ENCODE assay signal across 30 cellular contexts in the genomic region with DNA sequence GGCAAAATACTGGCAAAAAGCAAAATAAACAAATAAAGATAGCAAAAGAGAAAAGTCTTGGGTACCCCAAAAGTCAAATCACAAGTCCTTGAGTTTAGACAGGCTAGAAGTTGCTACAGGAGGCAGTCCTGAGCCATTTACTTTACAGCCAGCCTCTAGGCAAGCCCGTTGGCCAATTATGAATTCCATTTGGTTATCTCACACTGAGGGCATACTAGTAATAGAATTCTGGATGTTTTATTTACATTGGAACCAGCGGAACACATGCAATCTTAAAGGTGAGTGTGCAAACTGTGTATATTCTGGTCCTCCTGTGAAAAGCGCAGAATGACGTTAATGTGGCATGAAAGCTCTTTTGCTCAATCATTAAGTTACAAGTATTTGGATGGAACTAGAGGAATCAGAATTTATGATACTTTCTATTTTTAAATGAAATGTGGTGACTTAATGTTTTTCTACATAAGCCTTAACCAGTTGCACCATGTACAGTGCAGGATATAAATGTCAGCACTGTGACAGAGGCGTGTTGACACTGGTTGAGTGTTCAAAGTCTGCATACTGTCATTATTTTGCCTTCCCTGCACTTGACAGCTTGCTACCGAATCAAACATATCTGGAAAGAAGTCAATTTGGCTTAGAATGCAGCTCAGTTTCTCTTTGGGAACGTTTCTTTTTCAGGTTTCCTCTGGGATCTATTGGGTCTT. TPM values are rescaled to one million over a fixed set of nuclear protein-coding genes. Genes with fewer than 3 reads are reported as not detected.
DNase-seq lines count a peak whose midpoint lies in the region; ATAC-seq, FAIRE-seq and TF ChIP-seq lines count a peak whose summit lies in the region.
"Had no signal": no experiment of that assay in that cellular context is flagged by ENCODE, and none has a peak within 500 bp of the region (broad histone marks: within the 10 kb centered on the region; RNA-seq: fewer than 3 reads in every experiment).

No MANE protein-coding gene starts in this region.

- POLR2A ChIA-PET in PC-3 (lab: Charles Lee; ENCODE audit: unreplicated experiment): no interaction called here
- POLR2A ChIA-PET in activated CD8-positive, alpha-beta T cell treated with anti-CD3 and anti-CD28 coated beads for 36 hours (lab: Charles Lee): no interaction called here

- H3K4me2 ChIP-seq in PC-3 (ENCODE audit: low read length): no peak overlapping the region

- no peaks in the 10 kb centered on the region for H3K36me3 Mint-ChIP-seq in natural killer cell
- H3K36me3 Mint-ChIP-seq in activated CD8-positive, alpha-beta T cell treated with anti-CD3 and anti-CD28 coated beads for 36 hours (ENCODE audit: low read depth): no peaks in the 10 kb centered on the region
- H3K36me3 Mint-ChIP-seq: activated naive CD8-positive, alpha-beta T cell treated with anti-CD3 and anti-CD28 coated beads for 36 hours; CD4-positive, CD25-positive, alpha-beta regulatory T cell had no signal

- DNase-seq in H54 (ENCODE audit: insufficient read length, low spot score) (no peak), PC-3 (peak; percentile 34), fibroblast of peridontal ligament (ENCODE audit: extremely low read depth) (peak; percentile 65), natural killer cell (no peak), OCI-M1 (lab: John Stamatoyannopoulos, UW) (no peak)
- DNase-seq in stimulated activated CD4-positive, alpha-beta T cell treated with anti-CD3 and anti-CD28 coated beads, Interleukin-2, amount 100 ng/mL, for 48 hours: no peak
- no peak for DNase-seq in activated CD8-positive, alpha-beta T cell treated with anti-CD3 and anti-CD28 coated beads for 36 hours
- DNase-seq: activated B cell treated with CpG ODN at 0.5 μM for 24 hours; activated CD4-positive, alpha-beta T cell treated with anti-CD3 and anti-CD28 coated beads, Interleukin-2, amount 50 U/mL, for 48 hours; activated effector memory CD4-positive, alpha-beta T cell treated with Interleukin-2 at 50 U/mL for 16 hours; activated naive CD8-positive, alpha-beta T cell treated with anti-CD3 and anti-CD28 coated beads for 36 hours; CD4-positive, CD25-positive, alpha-beta regulatory T cell; dorsolateral prefrontal cortex; hypothalamus; KBM-7; left ventricle myocardium superior; NCI-H1436 treated with DMSO at 0.1 percent for 48 hours; NCI-H2171 treated with DMSO at 0.1 percent for 48 hours; NCI-H526 treated with DMSO at 0.1 percent for 48 hours; posterior cingulate gyrus; RPMI8226; T1000; transverse colon had no signal

- no peaks in the 10 kb centered on the region for H3K36me3 ChIP-seq in PC-3 (ENCODE audit: low read depth, low read length)
- H3K36me3 ChIP-seq in rectal smooth muscle tissue (ENCODE audit: control insufficient read depth, insufficient read depth, low read length): no peaks in the 10 kb centered on the region
- H3K36me3 ChIP-seq: gastroesophageal sphincter, transverse colon had no signal

- no peak overlapping the region for H3K27ac Mint-ChIP-seq in natural killer cell
- no peak overlapping the region for H3K27ac Mint-ChIP-seq in activated CD8-positive, alpha-beta T cell treated with anti-CD3 and anti-CD28 coated beads for 36 hours
- H3K27ac Mint-ChIP-seq: activated B cell treated with CpG ODN at 0.5 μM for 24 hours; activated naive CD8-positive, alpha-beta T cell treated with anti-CD3 and anti-CD28 coated beads for 36 hours; CD4-positive, CD25-positive, alpha-beta regulatory T cell had no signal

- no peaks in the 10 kb centered on the region for H3K9me2 ChIP-seq in PC-3 (replicated peaks; ENCODE audit: low read length)

- no peaks in the 10 kb centered on the region for H3F3A ChIP-seq in PC-3 (ENCODE audit: low read length, unreplicated experiment)

- H3K4me1 ChIP-seq in PC-3 (ENCODE audit: insufficient read depth, low read length) (peaks cover 5% of the 10 kb centered on the region; the same call in 1 of the 2 replicates), rectal smooth muscle tissue (ENCODE audit: control insufficient read depth, insufficient read depth, low read length) (peaks cover 40% of the 10 kb centered on the region)

- no peak overlapping the region for H2AFZ ChIP-seq in PC-3 (ENCODE audit: low read length)

- H3K27ac ChIP-seq in PC-3 (ENCODE audit: low read length): no peak overlapping the region
- H3K27ac ChIP-seq in rectal smooth muscle tissue (ENCODE audit: low read depth, low read length): peak overlapping the region; percentile 93
- H3K27ac ChIP-seq: epithelial cell of prostate had no signal

- H3K9me3 Mint-ChIP-seq in natural killer cell: no peaks in the 10 kb centered on the region
- H3K9me3 Mint-ChIP-seq in activated CD8-positive, alpha-beta T cell treated with anti-CD3 and anti-CD28 coated beads for 36 hours: no peaks in the 10 kb centered on the region
- H3K9me3 Mint-ChIP-seq: activated B cell treated with CpG ODN at 0.5 μM for 24 hours; activated naive CD8-positive, alpha-beta T cell treated with anti-CD3 and anti-CD28 coated beads for 36 hours; central memory CD8-positive, alpha-beta T cell had no signal

- peaks cover 59% of the 10 kb centered on the region for H3K27me3 ChIP-seq in PC-3 (ENCODE audit: low read length)
- H3K27me3 ChIP-seq in rectal smooth muscle tissue (ENCODE audit: control insufficient read depth, insufficient read depth, low read length): no peaks in the 10 kb centered on the region

- H4K20me1 ChIP-seq in PC-3 (ENCODE audit: low read length): no peaks in the 10 kb centered on the region

- H3K27me3 Mint-ChIP-seq in natural killer cell (ENCODE audit: low read depth in 2 of 2): peaks cover 35 to 69% of the 10 kb centered on the region in 2 donors
- H3K27me3 Mint-ChIP-seq in activated CD8-positive, alpha-beta T cell treated with anti-CD3 and anti-CD28 coated beads for 36 hours: peaks cover 53% of the 10 kb centered on the region

- H3K4me1 Mint-ChIP-seq in natural killer cell: no peaks in the 10 kb centered on the region
- peaks cover 3% of the 10 kb centered on the region for H3K4me1 Mint-ChIP-seq in activated CD8-positive, alpha-beta T cell treated with anti-CD3 and anti-CD28 coated beads for 36 hours (ENCODE audit: low read depth)

- BruUV-seq in PC-3 (replicated peaks; lab: Mats Ljungman, UMichigan): no TSS peak

- ATAC-seq in PC-3 (no peak), natural killer cell (no peak)
- no peak for ATAC-seq in activated CD8-positive, alpha-beta T cell treated with anti-CD3 and anti-CD28 coated beads for 36 hours
- ATAC-seq: gastroesophageal sphincter, left ventricle myocardium superior had no signal

- H3K4me3 Mint-ChIP-seq in natural killer cell: no peak overlapping the region
- no peak overlapping the region for H3K4me3 Mint-ChIP-seq in activated CD8-positive, alpha-beta T cell treated with anti-CD3 and anti-CD28 coated beads for 36 hours
- H3K4me3 Mint-ChIP-seq: activated B cell treated with CpG ODN at 0.5 μM for 24 hours; activated naive CD8-positive, alpha-beta T cell treated with anti-CD3 and anti-CD28 coated beads for 36 hours; CD4-positive, CD25-positive, alpha-beta regulatory T cell; central memory CD8-positive, alpha-beta T cell had no signal

- TF ChIP-seq POLR2A in H54 (IDR thresholded peaks at IDR 0.05; ENCODE audit: low read depth, low read length): no peak

- intact Hi-C loops in PC-3 (cut with micrococcal nuclease) (no loop called here), natural killer cell (cut with micrococcal nuclease) (no loop called here)
- intact Hi-C loops in activated CD8-positive, alpha-beta T cell treated with anti-CD3 and anti-CD28 coated beads for 36 hours (cut with micrococcal nuclease): no loop called here

- peak; percentile 60 for FAIRE-seq in H54 (lab: Jason Lieb, UNC)
- FAIRE-seq: astrocyte, GM19239 had no signal

- no peak for TF ChIP-seq CTCF in PC-3 (conservative IDR thresholded peaks at IDR 0.05; ENCODE audit: low read depth, low read length)
- TF ChIP-seq CTCF in natural killer cell (IDR thresholded peaks at IDR 0.05): no peak
- no peak for TF ChIP-seq CTCF in activated CD8-positive, alpha-beta T cell treated with anti-CD3 and anti-CD28 coated beads for 36 hours (IDR thresholded peaks at IDR 0.05)

- no peaks in the 10 kb centered on the region for H3K9me3 ChIP-seq in PC-3 (ENCODE audit: low read length)
- H3K9me3 ChIP-seq: gastroesophageal sphincter, transverse colon had no signal

- CTCF ChIA-PET in PC-3 (lab: Charles Lee): no interaction called here
- CTCF ChIA-PET in activated CD8-positive, alpha-beta T cell treated with anti-CD3 and anti-CD28 coated beads for 36 hours (lab: Charles Lee): no interaction called here

- H3K4me3 ChIP-seq in PC-3 (ENCODE audit: low read length) (no peak overlapping the region), rectal smooth muscle tissue (ENCODE audit: low read length) (no peak overlapping the region)
- H3K4me3 ChIP-seq: dorsolateral prefrontal cortex, gastroesophageal sphincter, transverse colon had no signal

- H3K9ac ChIP-seq in PC-3 (ENCODE audit: low read length): no peak overlapping the region
- H3K9ac ChIP-seq in rectal smooth muscle tissue (ENCODE audit: low read length): no peak overlapping the region

- no peaks in the 10 kb centered on the region for H3K79me2 ChIP-seq in PC-3 (ENCODE audit: low read length)

RNA-seq across cellular contexts. Expression of gene GDNF, which starts 7.9 kb away (rescaled TPM):
- total RNA-seq in PC-3 (2014; rRNA removed) (not detected in 2 replicates), natural killer cell (not detected)
- not detected for total RNA-seq in activated CD8-positive, alpha-beta T cell treated with anti-CD3 and anti-CD28 coated beads for 36 hours
- total RNA-seq: activated B cell treated with CpG ODN at 0.5 μM for 24 hours; activated naive CD8-positive, alpha-beta T cell treated with anti-CD3 and anti-CD28 coated beads for 36 hours; CD4-positive, CD25-positive, alpha-beta regulatory T cell; mononuclear cell had no signal

Comparison
In these comparisons a context has a peak if more than half of its experiments do, and no peak if none do; other contexts are left out.
1. DNase-seq: peak in PC-3 (single experiment) and fibroblast of peridontal ligament (single experiment); none in H54 (single experiment), stimulated activated CD4-positive, alpha-beta T cell treated with anti-CD3 and anti-CD28 coated beads, Interleukin-2, amount 100 ng/mL, for 48 hours (0 of 2), natural killer cell (single experiment), activated CD8-positive, alpha-beta T cell treated with anti-CD3 and anti-CD28 coated beads for 36 hours (single experiment) and OCI-M1 (single experiment).